In the genomic region with DNA sequence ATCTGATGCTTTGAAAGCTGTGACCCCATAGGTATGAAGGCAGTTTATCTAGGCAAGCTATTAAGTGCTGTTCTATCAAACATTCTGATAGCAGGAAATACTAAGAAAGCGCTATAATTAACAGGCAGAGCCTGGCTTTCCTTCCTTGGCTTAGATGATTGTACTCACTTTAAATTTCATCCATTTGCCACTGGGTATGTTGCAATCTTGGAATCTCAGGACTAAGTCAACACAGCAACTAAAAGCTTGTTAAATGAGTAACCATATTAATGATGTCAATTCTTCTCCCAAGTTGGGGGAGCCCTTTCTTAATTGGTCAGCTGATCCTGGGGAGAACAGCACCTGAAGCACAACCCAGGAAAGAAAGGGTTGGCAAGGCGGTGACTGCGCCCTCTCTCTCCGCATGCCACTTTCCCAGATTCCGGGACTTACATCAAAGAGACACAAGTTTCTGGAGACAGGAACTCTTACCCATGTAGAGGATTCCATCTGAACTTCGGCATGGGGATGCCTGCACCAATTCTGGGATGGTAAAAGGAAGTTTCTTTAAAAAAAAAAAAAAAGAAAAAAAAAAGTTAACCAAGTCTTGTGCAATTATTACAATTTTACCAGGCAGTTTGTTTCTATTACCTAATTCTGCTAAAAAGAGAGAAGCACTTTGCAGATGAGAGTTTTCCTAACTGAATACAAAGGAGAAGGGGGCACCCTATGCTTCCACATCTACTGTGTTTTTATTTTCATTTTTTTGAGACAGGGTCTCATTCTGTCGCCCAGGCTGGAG, we compare ENCODE assay signal across 8 cellular contexts. TPM values are rescaled to one million over a fixed set of nuclear protein-coding genes. Genes with fewer than 3 reads are reported as not detected.
A peak's percentile ranks its signal among the peaks of the same experiment; 100 is the strongest.
DNase-seq lines count a peak whose midpoint lies in the region; ATAC-seq and FAIRE-seq lines count a peak whose summit lies in the region.

No MANE protein-coding gene starts in this region.

- H3K4me2 ChIP-seq in Karpas-422 (ENCODE audit: low read depth, low read length, poor library complexity, severe bottlenecking): peak overlapping the region; percentile 60

- DNase-seq in Karpas-422 (no peak), sciatic nerve (ENCODE audit: low spot score) (no peak), NCI-H2029 treated with DMSO at 0.1 percent for 48 hours (lab: John Stamatoyannopoulos, UW) (no peak), HuH-7 (ENCODE audit: low spot score) (no peak), activated gamma-delta T cell (lab: John Stamatoyannopoulos, UW) (no peak), frontal cortex (ENCODE audit: low spot score in 2 of 2) (no peak)

- no peaks in the 10 kb centered on the region for H3K9me2 ChIP-seq in Karpas-422 (replicated peaks; ENCODE audit: insufficient read depth, low read length)

- no peak overlapping the region for H2AFZ ChIP-seq in Karpas-422 (ENCODE audit: low read length)

- H3K36me3 ChIP-seq in Karpas-422 (ENCODE audit: insufficient read depth, low read length): no peaks in the 10 kb centered on the region
- H3K36me3 ChIP-seq in duodenal mucosa (ENCODE audit: control insufficient read depth in 1 of 2, insufficient read depth in 2 of 2, low read length in 2 of 2): peaks cover 24 to 44% of the 10 kb centered on the region in 2 donors

- ATAC-seq in GM18858 (IDR thresholded peaks at IDR 0.05; ENCODE audit: unreplicated experiment): peak; percentile 14
- ATAC-seq in sciatic nerve: peak; percentile 82

- H3K27me3 ChIP-seq in Karpas-422 (ENCODE audit: low read length) (no peaks in the 10 kb centered on the region), duodenal mucosa (ENCODE audit: control insufficient read depth in 1 of 2, insufficient read depth in 2 of 2, low read length in 2 of 2) (no peaks in the 10 kb centered on the region)

- H3K9ac ChIP-seq in Karpas-422 (ENCODE audit: low read length) (no peak overlapping the region), duodenal mucosa (ENCODE audit: low read depth in 1 of 2, low read length in 2 of 2) (peak overlapping the region; percentile 18 to 38)

- H3K4me3 ChIP-seq in Karpas-422 (ENCODE audit: low read length) (0 out of 2 replicates have a peak overlapping the region, but pooled peaks have one; percentile 3), duodenal mucosa (ENCODE audit: low read depth in 1 of 2, low read length in 2 of 2) (peak overlapping the region in 1 of 2 donors; percentile 24)

- H3K27ac ChIP-seq in Karpas-422 (ENCODE audit: low read length) (no peak overlapping the region), duodenal mucosa (ENCODE audit: low read depth, low read length) (peak overlapping the region; percentile 61)

- no peaks in the 10 kb centered on the region for H3K79me2 ChIP-seq in Karpas-422 (ENCODE audit: low read length)

- H3K4me1 ChIP-seq in Karpas-422 (ENCODE audit: low read length) (peaks cover 30% of the 10 kb centered on the region), duodenal mucosa (ENCODE audit: control insufficient read depth in 1 of 2, insufficient read depth in 2 of 2, low read length in 2 of 2) (peaks cover 21 to 22% of the 10 kb centered on the region in 2 donors)

- FAIRE-seq in frontal cortex (lab: Jason Lieb, UNC): no peak

- intact Hi-C loops in sciatic nerve (cut with DNase I): no loop called here

- 0 out of 2 replicates have a peak, but pooled peaks cover 4% of the 10 kb centered on the region for H4K20me1 ChIP-seq in Karpas-422 (ENCODE audit: insufficient read depth, low read depth, low read length)

- H3K9me3 ChIP-seq in Karpas-422 (ENCODE audit: low read length) (no peaks in the 10 kb centered on the region), duodenal mucosa (ENCODE audit: control insufficient read depth in 1 of 2, low read length in 2 of 2) (peaks cover 0 to 1% of the 10 kb centered on the region in 2 donors)

RNA-seq across cellular contexts. Expression of a gene that starts 54.5 kb away (rescaled TPM):
- 4.4 and 12.1 TPM in 2 replicates for total RNA-seq in Karpas-422 (2014; rRNA removed; shearing (Covaris generic); ENCODE audit: low replicate concordance)
- total RNA-seq in sciatic nerve (38.2 TPM), frontal cortex (7.3 TPM)

RNA-seq across cellular contexts. Expression of a gene that starts 55.0 kb away (rescaled TPM):
- 1.9 and 10.9 TPM in 2 replicates for total RNA-seq in Karpas-422 (2014; rRNA removed; shearing (Covaris generic); ENCODE audit: low replicate concordance)
- total RNA-seq in sciatic nerve (22.2 TPM), frontal cortex (3.7 TPM)
